8 cellular contexts compared by ENCODE assay signal in the genomic region with DNA sequence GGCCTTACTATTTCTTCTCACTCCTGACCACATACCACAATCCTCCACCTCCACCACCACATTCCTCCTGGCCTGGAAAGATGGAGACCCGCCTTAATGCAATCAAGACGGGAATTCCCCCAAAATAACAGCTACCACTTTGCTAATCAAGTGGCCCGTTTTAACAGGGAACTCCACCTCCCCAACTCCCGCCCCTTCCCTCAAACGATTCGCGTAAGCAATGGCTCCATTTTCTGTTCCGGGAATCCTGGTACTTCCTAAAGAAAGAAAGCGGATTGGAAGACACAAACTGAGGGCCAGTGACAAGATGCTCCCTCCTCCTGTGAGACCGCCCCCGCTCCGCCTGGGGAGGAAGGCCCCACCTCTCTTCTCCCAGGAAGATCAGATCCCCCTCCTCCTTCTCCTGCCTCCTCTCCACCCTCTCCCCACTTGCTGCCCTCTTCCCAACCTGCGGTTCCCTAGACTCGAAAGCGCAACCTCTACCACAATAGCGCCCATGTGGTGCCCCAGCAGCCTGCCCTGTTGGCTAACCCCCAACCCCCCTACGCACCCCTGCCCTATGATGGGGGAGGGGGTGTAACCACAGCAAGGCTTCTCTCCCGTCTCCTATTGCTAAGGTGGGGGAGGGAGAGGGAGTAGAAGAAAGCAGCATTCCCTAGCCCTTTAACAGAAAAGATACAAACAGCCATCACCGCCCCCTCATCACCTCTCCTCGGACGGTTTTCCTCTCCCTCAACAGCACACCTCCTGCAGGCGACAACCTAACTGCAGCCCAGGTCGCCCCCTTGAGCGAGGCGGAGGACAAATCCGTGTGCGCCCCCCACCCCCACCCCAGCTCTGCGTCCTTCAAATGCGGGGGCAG. TPM values are rescaled to one million over a fixed set of nuclear protein-coding genes. Genes with fewer than 3 reads are reported as not detected.
DNase-seq lines count a peak whose midpoint lies in the region; ATAC-seq, FAIRE-seq and TF ChIP-seq lines count a peak whose summit lies in the region.

No MANE protein-coding gene starts in this region.

- DNase-seq in AG09319 (ENCODE audit: extremely low read depth, low read depth) (peak; percentile 87), HuH-7 (ENCODE audit: low spot score) (peak; percentile 76), GM12878 (ENCODE audit: low read depth, low spot score) (peak; percentile 59), hepatocyte (ENCODE audit: low spot score) (peak; percentile 95), posterior vena cava (ENCODE audit: low spot score) (peak; percentile 95), D721Med (ENCODE audit: insufficient read length, low spot score) (no peak)

- POLR2A ChIA-PET in GM12878 (lab: Charles Lee) = interaction anchor here (0.6 to 8.1 kb wide), 15 partner anchors 11 to 646 kb away, joined by 3 to 86 read pairs (median 5); a partner anchor contains a TSS

- RAD21 ChIA-PET in GM12878 (lab: Charles Lee; ENCODE audit: unreplicated experiment) = interaction anchor here (0.6 to 4.6 kb wide), 12 partner anchors 8 to 104 kb away, joined by 3 to 35 read pairs (median 4); a partner anchor contains a TSS

- H2AFZ ChIP-seq in OCI-LY3 (ENCODE audit: low read depth, low read length) (peak overlapping the region; percentile 73; the same call in 1 of the 2 replicates), GM12878 (ENCODE audit: control insufficient read depth, low read depth, low read length) (peak overlapping the region; percentile 76), hepatocyte (peak overlapping the region; percentile 66)

- SMC1A ChIA-PET in GM12878 (lab: Charles Lee; ENCODE audit: uncharacterized antibody, unreplicated experiment) = interaction anchor here (0.7 to 3.7 kb wide), 13 partner anchors 10 to 103 kb away, joined by 3 to 18 read pairs (median 4); a partner anchor contains a TSS

- TF ChIP-seq CTCF in AG09319 (IDR thresholded peaks at IDR 0.05; ENCODE audit: low read depth, low read length) = no peak
- TF ChIP-seq CTCF in GM12873 (IDR thresholded peaks at IDR 0.05; ENCODE audit: insufficient read depth, low read depth, low read length, missing control alignments) = peak; percentile 21
- no peak for TF ChIP-seq CTCF in OCI-LY3 (IDR thresholded peaks at IDR 0.05; ENCODE audit: low read depth, low read length)
- no peak for TF ChIP-seq CTCF in GM12878 (IDR thresholded peaks at IDR 0.05 in 2 of 3, conservative IDR thresholded peaks at IDR 0.05 in 1 of 3; ENCODE audit: control insufficient read depth in 2 of 3, extremely low read depth in 1 of 3, insufficient read depth in 1 of 3, low read depth in 3 of 3, low read length in 3 of 3)
- peak; percentile 17 for TF ChIP-seq CTCF in hepatocyte (IDR thresholded peaks at IDR 0.05; ENCODE audit: poor library complexity)
- TF ChIP-seq CTCF in D721Med (IDR thresholded peaks at IDR 0.05; ENCODE audit: insufficient read depth, missing control alignments) = no peak

- H3K27me3 ChIP-seq in OCI-LY3 (ENCODE audit: low read depth, low read length) (no peaks in the 10 kb centered on the region), GM12878 (replicated peaks in 1 of 2; ENCODE audit: control insufficient read depth in 2 of 2, insufficient read depth in 2 of 2, low read length in 1 of 2) (no peaks in the 10 kb centered on the region; a peak in 1 of 4 replicates), hepatocyte (no peaks in the 10 kb centered on the region)

- WGBS in GM12878 (ENCODE audit: insufficient coverage, insufficient replicate concordance, low lambda C conversion rate, missing lambda C conversion rate) = 1% methylated on average over 29 of the region's 29 CpGs
- under 1% methylated on average over 24 of the region's 29 CpGs for WGBS in hepatocyte (ENCODE audit: low lambda C conversion rate, missing lambda C conversion rate)

- in situ Hi-C loops in GM12878 (cut with MboI) = no loop called here

- peak overlapping the region; percentile 85 for H3K9ac ChIP-seq in OCI-LY3 (ENCODE audit: low read length)
- peak overlapping the region; percentile 75 for H3K9ac ChIP-seq in GM12878 (ENCODE audit: control insufficient read depth, insufficient read depth, low read length)

- TF ChIP-seq EP300 in GM12878 (IDR thresholded peaks at IDR 0.05; ENCODE audit: borderline replicate concordance in 1 of 2, control insufficient read depth in 1 of 2, low read depth in 2 of 2, low read length in 2 of 2) = no peak

- peak; percentile 54 for ATAC-seq in GM12878

- CTCF ChIA-PET in GM12878 (lab: Yijun Ruan, JAX) = interaction anchor here (0.9 to 3.6 kb wide), 16 partner anchors 11 to 142 kb away, joined by 3 to 39 read pairs (median 6); a partner anchor contains a TSS

- TF ChIP-seq POLR2A in GM12878 (IDR thresholded peaks at IDR 0.05; ENCODE audit: low read depth, low read length) = no peak

- TF ChIP-seq RAD21 in GM12878 (IDR thresholded peaks at IDR 0.05; ENCODE audit: insufficient read depth, low read depth, low read length) = no peak

- H3K36me3 ChIP-seq in OCI-LY3 (replicated peaks; ENCODE audit: low read depth, low read length) (peaks cover 6% of the 10 kb centered on the region), GM12878 (ENCODE audit: control insufficient read depth in 2 of 2, insufficient read depth in 2 of 2, low read length in 1 of 2) (peaks cover 2 to 3% of the 10 kb centered on the region in 2 experiments; a peak in 3 of 4 replicates), hepatocyte (replicated peaks; ENCODE audit: insufficient read depth, low read depth) (no peaks in the 10 kb centered on the region)

- peak overlapping the region; percentile 94 for H3K4me3 ChIP-seq in OCI-LY3 (ENCODE audit: low read length)
- H3K4me3 ChIP-seq in GM12878 = peak overlapping the region; percentile 95
- peak overlapping the region; percentile 95 for H3K4me3 ChIP-seq in hepatocyte

- FAIRE-seq in GM12878 (lab: Jason Lieb, UNC) (no peak), D721Med (lab: Jason Lieb, UNC) (no peak)

- H3K79me2 ChIP-seq in OCI-LY3 (ENCODE audit: low read length) = peaks cover 50% of the 10 kb centered on the region
- peaks cover 50% of the 10 kb centered on the region for H3K79me2 ChIP-seq in GM12878 (ENCODE audit: control insufficient read depth, insufficient read depth, low read length)
- peaks cover 47% of the 10 kb centered on the region for H3K79me2 ChIP-seq in hepatocyte

- H3K4me2 ChIP-seq in OCI-LY3 (ENCODE audit: low read length) (peak overlapping the region; percentile 97), GM12878 (ENCODE audit: control insufficient read depth, insufficient read depth) (peak overlapping the region; percentile 89), hepatocyte (peak overlapping the region; percentile 78)

- H3K4me1 ChIP-seq in OCI-LY3 (ENCODE audit: low read length) (peaks cover 20% of the 10 kb centered on the region), GM12878 (ENCODE audit: control insufficient read depth, insufficient read depth, low read length) (peaks cover 14% of the 10 kb centered on the region), hepatocyte (ENCODE audit: insufficient read depth) (peaks cover 16% of the 10 kb centered on the region)

- peaks cover 14% of the 10 kb centered on the region for H4K20me1 ChIP-seq in OCI-LY3 (ENCODE audit: insufficient read depth, low read length)
- no peaks in the 10 kb centered on the region for H4K20me1 ChIP-seq in GM12878 (ENCODE audit: control insufficient read depth, insufficient read depth)
- peaks cover 32% of the 10 kb centered on the region for H4K20me1 ChIP-seq in hepatocyte (ENCODE audit: insufficient read depth, poor library complexity, severe bottlenecking)

- intact Hi-C loops in GM12878 (cut with micrococcal nuclease; ENCODE audit: unreplicated experiment) (no loop called here), posterior vena cava (cut with DNase I) (no loop called here)

- BruUV-seq in GM12878 (replicated peaks; lab: Mats Ljungman, UMichigan) = no TSS peak

- no peaks in the 10 kb centered on the region for H3K9me2 ChIP-seq in hepatocyte (replicated peaks; ENCODE audit: insufficient read depth)

- H3K9me3 ChIP-seq in OCI-LY3 (ENCODE audit: insufficient read depth, low read length) (no peaks in the 10 kb centered on the region), GM12878 (replicated peaks; ENCODE audit: control insufficient read depth, insufficient read depth, low read length) (no peaks in the 10 kb centered on the region), hepatocyte (ENCODE audit: low read depth) (no peaks in the 10 kb centered on the region)

- peak overlapping the region; percentile 42 for H3K27ac ChIP-seq in OCI-LY3 (ENCODE audit: low read length)
- H3K27ac ChIP-seq in GM12878 (ENCODE audit: control insufficient read depth, insufficient read depth) = peak overlapping the region; percentile 62
- H3K27ac ChIP-seq in hepatocyte = peak overlapping the region; percentile 93

RNA-seq across cellular contexts. Expression of a gene that starts 0.8 kb away (rescaled TPM):
- total RNA-seq in GM12878 (2013; cell fraction: nucleolus; rRNA removed) = 43.5 and 44.5 TPM in 2 replicates
- 59.2 and 60.3 TPM in 2 replicates for total RNA-seq in GM12878 (2014; rRNA removed)
- total RNA-seq in GM12878 (2014; rRNA removed; fragmentation: Illumina TruSeq; extraction: Trizol) = 50.3 and 50.4 TPM in 2 replicates
- total RNA-seq in GM12878 (2021) = 163 and 169 TPM in 2 replicates
- 52.8 TPM for polyA plus RNA-seq in GM12878 (2011; ENCODE audit: low read depth)
- 222 and 263 TPM in 2 replicates for polyA plus RNA-seq in GM12878 (2011; rRNA removed)
- polyA plus RNA-seq in GM12878 (2011; cell fraction: cytosol; rRNA removed) = 280 and 304 TPM in 2 replicates
- polyA plus RNA-seq in GM12878 (2011; cell fraction: nucleus; rRNA removed) = 114 and 134 TPM in 2 replicates
- polyA plus RNA-seq in GM12878 (2012) = 81.3 and 83.4 TPM in 2 replicates
- 93.4 and 95.4 TPM in 2 replicates for polyA plus RNA-seq in GM12878 (2014; fragmentation: Illumina TruSeq; extraction: Trizol)
- 10 to 100 TPM in 1 of 2 experiments, 1 to 10 TPM in 1; 8.7 to 13.2 TPM for polyA plus RNA-seq in GM12878 (2014; fragmentation: Nextera tagmentation; extraction: Ambion mirVana)
- polyA plus RNA-seq in GM12878 (2014; rRNA removed) = 85.6 and 94.5 TPM in 2 replicates
- 10 to 100 TPM; 67.2 to 81.5 TPM for polyA plus RNA-seq in GM12878 (2016; fragmentation: Nextera tagmentation; extraction: Ambion mirVana)
- 138 and 178 TPM in 2 replicates for polyA minus RNA-seq in GM12878 (2011; rRNA and poly(A)+ RNA removed)
- polyA minus RNA-seq in GM12878 (2011; cell fraction: cytosol; rRNA and poly(A)+ RNA removed) = 35.9 and 43.8 TPM in 2 replicates
- polyA minus RNA-seq in GM12878 (2011; cell fraction: nucleus; rRNA and poly(A)+ RNA removed) = 16.8 and 38.7 TPM in 2 replicates
- total RNA-seq in hepatocyte = 67.7 and 71.3 TPM in 2 replicates
- polyA plus RNA-seq in hepatocyte = 57.6 and 61.6 TPM in 2 replicates
- 100 to 1,000 TPM; 127 to 130 TPM for total RNA-seq in posterior vena cava

RNA-seq across cellular contexts. Expression of a gene that starts 15.0 kb away (rescaled TPM):
- total RNA-seq in GM12878 (2013; cell fraction: nucleolus; rRNA removed) = 2.5 and 2.8 TPM in 2 replicates
- total RNA-seq in GM12878 (2014; rRNA removed) (0.27 and 0.45 TPM in 2 replicates), GM12878 (2014; rRNA removed; fragmentation: Illumina TruSeq; extraction: Trizol) (0.27 and 0.37 TPM in 2 replicates), GM12878 (2021) (0.61 and 0.95 TPM in 2 replicates), hepatocyte (0.30 TPM in 1 of 2 replicates, not detected in the other), posterior vena cava (1 to 10 TPM in 1 of 2 donors, under 1 TPM in 1; 0.33 to 4.0 TPM)
- not detected for polyA plus RNA-seq in GM12878 (2011; ENCODE audit: low read depth)
- polyA plus RNA-seq in GM12878 (2011; rRNA removed) (1.1 and 1.5 TPM in 2 replicates), GM12878 (2014; fragmentation: Illumina TruSeq; extraction: Trizol) (0.16 and 0.22 TPM in 2 replicates), GM12878 (2014; fragmentation: Nextera tagmentation; extraction: Ambion mirVana) (under 1 TPM; 0.09 to 0.10 TPM), GM12878 (2014; rRNA removed) (0.70 and 0.73 TPM in 2 replicates), GM12878 (2016; fragmentation: Nextera tagmentation; extraction: Ambion mirVana) (under 1 TPM; 0.21 to 0.46 TPM), hepatocyte (0.77 and 1.1 TPM in 2 replicates)
- 1.5 and 1.9 TPM in 2 replicates for polyA plus RNA-seq in GM12878 (2011; cell fraction: cytosol; rRNA removed)
- polyA plus RNA-seq in GM12878 (2011; cell fraction: nucleus; rRNA removed) = 3.3 and 5.2 TPM in 2 replicates
- polyA plus RNA-seq in GM12878 (2012) = 0.10 and 0.19 TPM in 2 replicates
- 0.66 and 0.98 TPM in 2 replicates for polyA minus RNA-seq in GM12878 (2011; rRNA and poly(A)+ RNA removed)
- 1.3 TPM in 1 of 2 replicates, not detected in the other for polyA minus RNA-seq in GM12878 (2011; cell fraction: cytosol; rRNA and poly(A)+ RNA removed)
- 1.6 and 1.8 TPM in 2 replicates for polyA minus RNA-seq in GM12878 (2011; cell fraction: nucleus; rRNA and poly(A)+ RNA removed)

RNA-seq across cellular contexts. Expression of a gene that starts 21.6 kb away (rescaled TPM):
- total RNA-seq in GM12878 (2013; cell fraction: nucleolus; rRNA removed) = not detected in 2 replicates
- total RNA-seq in GM12878 (2014; rRNA removed) (not detected in 2 replicates), GM12878 (2014; rRNA removed; fragmentation: Illumina TruSeq; extraction: Trizol) (not detected in 2 replicates), GM12878 (2021) (not detected in 2 replicates), hepatocyte (not detected in 2 replicates), posterior vena cava (not detected)
- not detected for polyA plus RNA-seq in GM12878 (2011; ENCODE audit: low read depth)
- polyA plus RNA-seq in GM12878 (2011; rRNA removed) (not detected in 2 replicates), GM12878 (2014; fragmentation: Illumina TruSeq; extraction: Trizol) (not detected in 2 replicates), GM12878 (2014; fragmentation: Nextera tagmentation; extraction: Ambion mirVana) (not detected), GM12878 (2014; rRNA removed) (not detected in 2 replicates), GM12878 (2016; fragmentation: Nextera tagmentation; extraction: Ambion mirVana) (not detected), hepatocyte (not detected in 2 replicates)
- polyA plus RNA-seq in GM12878 (2011; cell fraction: cytosol; rRNA removed) = 0.13 TPM in 1 of 2 replicates, not detected in the other
- 0.12 and 0.37 TPM in 2 replicates for polyA plus RNA-seq in GM12878 (2011; cell fraction: nucleus; rRNA removed)
- polyA plus RNA-seq in GM12878 (2012) = not detected in 2 replicates
- not detected in 2 replicates for polyA minus RNA-seq in GM12878 (2011; rRNA and poly(A)+ RNA removed)
- not detected in 2 replicates for polyA minus RNA-seq in GM12878 (2011; cell fraction: cytosol; rRNA and poly(A)+ RNA removed)
- not detected in 2 replicates for polyA minus RNA-seq in GM12878 (2011; cell fraction: nucleus; rRNA and poly(A)+ RNA removed)

RNA-seq across cellular contexts. Expression of a gene that starts 31.2 kb away (rescaled TPM):
- 29.3 and 32.5 TPM in 2 replicates for total RNA-seq in GM12878 (2013; cell fraction: nucleolus; rRNA removed)
- total RNA-seq in GM12878 (2014; rRNA removed) = 29.5 and 34.8 TPM in 2 replicates
- total RNA-seq in GM12878 (2014; rRNA removed; fragmentation: Illumina TruSeq; extraction: Trizol) = 40.6 and 43.1 TPM in 2 replicates
- total RNA-seq in GM12878 (2021) = 58.2 and 59.4 TPM in 2 replicates
- 47.4 TPM for polyA plus RNA-seq in GM12878 (2011; ENCODE audit: low read depth)
- polyA plus RNA-seq in GM12878 (2011; rRNA removed) = 16.5 and 25.0 TPM in 2 replicates
- 25.5 and 28.3 TPM in 2 replicates for polyA plus RNA-seq in GM12878 (2011; cell fraction: cytosol; rRNA removed)
- 31.3 and 38.7 TPM in 2 replicates for polyA plus RNA-seq in GM12878 (2011; cell fraction: nucleus; rRNA removed)
- polyA plus RNA-seq in GM12878 (2012) = 73.3 and 77.9 TPM in 2 replicates
- 47.3 and 56.3 TPM in 2 replicates for polyA plus RNA-seq in GM12878 (2014; fragmentation: Illumina TruSeq; extraction: Trizol)
- polyA plus RNA-seq in GM12878 (2014; fragmentation: Nextera tagmentation; extraction: Ambion mirVana) = 10 to 100 TPM; 55.2 to 83.4 TPM
- 56.8 and 67.1 TPM in 2 replicates for polyA plus RNA-seq in GM12878 (2014; rRNA removed)
- polyA plus RNA-seq in GM12878 (2016; fragmentation: Nextera tagmentation; extraction: Ambion mirVana) = 100 to 1,000 TPM; 133 to 135 TPM
- polyA minus RNA-seq in GM12878 (2011; rRNA and poly(A)+ RNA removed) = 16.8 and 17.3 TPM in 2 replicates
- polyA minus RNA-seq in GM12878 (2011; cell fraction: cytosol; rRNA and poly(A)+ RNA removed) = 6.3 and 9.6 TPM in 2 replicates
- 9.2 and 15.6 TPM in 2 replicates for polyA minus RNA-seq in GM12878 (2011; cell fraction: nucleus; rRNA and poly(A)+ RNA removed)
- total RNA-seq in hepatocyte = 30.4 and 37.8 TPM in 2 replicates
- polyA plus RNA-seq in hepatocyte = 201 and 232 TPM in 2 replicates
- 10 to 100 TPM; 26.9 to 34.2 TPM for total RNA-seq in posterior vena cava

RNA-seq across cellular contexts. Expression of a gene that starts 42.7 kb away (rescaled TPM):
- total RNA-seq in GM12878 (2013; cell fraction: nucleolus; rRNA removed) = 3.6 and 4.6 TPM in 2 replicates
- total RNA-seq in GM12878 (2014; rRNA removed) (9.6 and 11.4 TPM in 2 replicates), GM12878 (2014; rRNA removed; fragmentation: Illumina TruSeq; extraction: Trizol) (5.1 and 5.5 TPM in 2 replicates), GM12878 (2021) (11.5 and 13.4 TPM in 2 replicates), hepatocyte (0.10 and 0.20 TPM in 2 replicates), posterior vena cava (not detected)
- 1.5 TPM for polyA plus RNA-seq in GM12878 (2011; ENCODE audit: low read depth)
- polyA plus RNA-seq in GM12878 (2011; rRNA removed) (1.5 and 2.0 TPM in 2 replicates), GM12878 (2014; fragmentation: Illumina TruSeq; extraction: Trizol) (3.0 and 6.1 TPM in 2 replicates), GM12878 (2014; fragmentation: Nextera tagmentation; extraction: Ambion mirVana) (under 1 TPM; 0.10 to 0.22 TPM), GM12878 (2014; rRNA removed) (7.4 and 10.1 TPM in 2 replicates), GM12878 (2016; fragmentation: Nextera tagmentation; extraction: Ambion mirVana) (1 to 10 TPM in 1 of 2 experiments, under 1 TPM in 1; 0.70 to 1.0 TPM), hepatocyte (not detected in 2 replicates)
- polyA plus RNA-seq in GM12878 (2011; cell fraction: cytosol; rRNA removed) = 2.1 and 2.6 TPM in 2 replicates
- polyA plus RNA-seq in GM12878 (2011; cell fraction: nucleus; rRNA removed) = 4.1 and 5.1 TPM in 2 replicates
- polyA plus RNA-seq in GM12878 (2012) = 2.3 and 2.7 TPM in 2 replicates
- polyA minus RNA-seq in GM12878 (2011; rRNA and poly(A)+ RNA removed) = 1.5 and 2.7 TPM in 2 replicates
- polyA minus RNA-seq in GM12878 (2011; cell fraction: cytosol; rRNA and poly(A)+ RNA removed) = 1.3 and 1.5 TPM in 2 replicates
- 1.7 and 2.6 TPM in 2 replicates for polyA minus RNA-seq in GM12878 (2011; cell fraction: nucleus; rRNA and poly(A)+ RNA removed)

Comparison
In these comparisons a context has a peak if more than half of its experiments do, and no peak if none do; other contexts are left out.
1. CTCF ChIP-seq: peak in GM12873 (single experiment) and hepatocyte (single experiment); none in AG09319 (single experiment), OCI-LY3 (single experiment), GM12878 (0 of 3) and D721Med (single experiment).
2. H3K27ac ChIP-seq: peak in every context shown above with its lines; median percentile 93 in hepatocyte; 62 in GM12878; 42 in OCI-LY3.
3. Peak in every context shown above with its lines, with median percentiles within 50 percentile points of each other: H2AFZ ChIP-seq, H3K4me2 ChIP-seq and H3K4me3 ChIP-seq.